18 cellular contexts compared by ENCODE assay signal in genomic region chr13:31168166-31168565, GRCh38. TPM values are rescaled to one million over a fixed set of nuclear protein-coding genes. Genes with fewer than 3 reads are reported as not detected.
DNase-seq lines count a peak whose midpoint lies in the region; ATAC-seq and TF ChIP-seq lines count a peak whose summit lies in the region.
"Had no signal": no experiment of that assay in that cellular context is flagged by ENCODE, and none has a peak within 500 bp of the region (broad histone marks: within the 10 kb centered on the region; RNA-seq: fewer than 3 reads in every experiment).

No MANE protein-coding gene starts in this region.

- DNase-seq in activated CD4-positive, alpha-beta T cell treated with anti-CD3 and anti-CD28 coated beads, Interleukin-2, amount 10 ng/mL, durations not matched to agents 7 days and 5 days = no peak
- no peak for DNase-seq in activated CD4-positive, alpha-beta T cell treated with anti-CD3 and anti-CD28 coated beads, Interleukin-2, amount 50 U/mL, for 48 hours
- no peak for DNase-seq in neuronal stem cell (ENCODE audit: low spot score)
- no peak for DNase-seq in DMS79 (lab: John Stamatoyannopoulos, UW)
- DNase-seq in prostate gland (ENCODE audit: low spot score) = no peak
- no peak for DNase-seq in HT-29 (ENCODE audit: low spot score)
- DNase-seq: activated CD8-positive, alpha-beta memory T cell treated with anti-CD3 and anti-CD28 coated beads for 24 hours; activated effector memory CD4-positive, alpha-beta T cell treated with Interleukin-2 at 50 U/mL for 16 hours; CD4-positive, CD25-positive, alpha-beta regulatory T cell; NCI-H510A treated with DMSO at 0.1 percent for 48 hours; substantia nigra; WERI-Rb-1 had no signal

- no peak for TF ChIP-seq CTCF in prostate gland (IDR thresholded peaks at IDR 0.05)

- no peak overlapping the region for H3K4me2 ChIP-seq in neuronal stem cell (ENCODE audit: insufficient read depth, low read length, poor library complexity, severe bottlenecking)
- H3K4me2 ChIP-seq: neural progenitor cell had no signal

- H3K4me3 ChIP-seq in neuronal stem cell (ENCODE audit: low read length in 2 of 2) = no peak overlapping the region
- H3K4me3 ChIP-seq in prostate gland = no peak overlapping the region
- H3K4me3 ChIP-seq: coronary artery, neural progenitor cell, right atrium auricular region had no signal

- no peak overlapping the region for H4K91ac ChIP-seq in neuronal stem cell (ENCODE audit: low read depth, low read length, poor library complexity)

- H3K4me1 ChIP-seq in neuronal stem cell (ENCODE audit: control insufficient read depth in 2 of 2, insufficient read depth in 1 of 2, low read depth in 1 of 2, low read length in 2 of 2) (peaks cover 0 to 4% of the 10 kb centered on the region in 2 donors), prostate gland (replicated peaks) (no peaks in the 10 kb centered on the region)

- CTCF ChIA-PET in activated CD4-positive, alpha-beta T cell treated with anti-CD3 and anti-CD28 coated beads, Interleukin-2, amount 10 ng/mL, durations not matched to agents 7 days and 5 days (lab: Charles Lee) = interaction anchor here (1.0 to 1.6 kb wide), 2 partner anchors 12 to 22 kb away, joined by 3 to 4 read pairs; no protein-coding TSS in a partner anchor

- H3K27ac ChIP-seq in neuronal stem cell (replicated peaks; ENCODE audit: low read length) (no peak overlapping the region), prostate gland (no peak overlapping the region)
- H3K27ac ChIP-seq: coronary artery, neural progenitor cell, right atrium auricular region, WERI-Rb-1 had no signal

- H2BK12ac ChIP-seq in neuronal stem cell (ENCODE audit: low read length) = no peak overlapping the region

- peaks cover 1% of the 10 kb centered on the region for H3K79me1 ChIP-seq in neuronal stem cell (ENCODE audit: low read depth, low read length)

- no peak overlapping the region for H3K23ac ChIP-seq in neuronal stem cell (ENCODE audit: low read depth, low read length, poor library complexity)

- peaks cover 29% of the 10 kb centered on the region for H3K4me1 Mint-ChIP-seq in activated CD4-positive, alpha-beta T cell treated with anti-CD3 and anti-CD28 coated beads, Interleukin-2, amount 10 ng/mL, durations not matched to agents 7 days and 5 days

- H2AK5ac ChIP-seq in neuronal stem cell (ENCODE audit: low read depth, low read length) = no peak overlapping the region

- peaks cover 2% of the 10 kb centered on the region for H3K36me3 Mint-ChIP-seq in activated CD4-positive, alpha-beta T cell treated with anti-CD3 and anti-CD28 coated beads, Interleukin-2, amount 10 ng/mL, durations not matched to agents 7 days and 5 days (ENCODE audit: low read depth)
- H3K36me3 Mint-ChIP-seq: neural progenitor cell had no signal

- H2BK5ac ChIP-seq in neuronal stem cell (ENCODE audit: low read length) = no peak overlapping the region

- POLR2A ChIA-PET in activated CD4-positive, alpha-beta T cell treated with anti-CD3 and anti-CD28 coated beads, Interleukin-2, amount 10 ng/mL, durations not matched to agents 7 days and 5 days (lab: Charles Lee) = no interaction called here

- no peaks in the 10 kb centered on the region for H3K36me3 ChIP-seq in neuronal stem cell (replicated peaks in 1 of 2; ENCODE audit: control insufficient read depth in 2 of 2, insufficient read depth in 2 of 2, low read length in 2 of 2)
- H3K36me3 ChIP-seq in prostate gland = no peaks in the 10 kb centered on the region
- H3K36me3 ChIP-seq: neural progenitor cell, right atrium auricular region, WERI-Rb-1 had no signal

- H3K9ac ChIP-seq in neuronal stem cell (ENCODE audit: low read depth, low read length, poor library complexity) = no peak overlapping the region
- H3K9ac ChIP-seq: neural progenitor cell had no signal

- H3K27ac Mint-ChIP-seq in activated CD4-positive, alpha-beta T cell treated with anti-CD3 and anti-CD28 coated beads, Interleukin-2, amount 10 ng/mL, durations not matched to agents 7 days and 5 days = peak overlapping the region; percentile 68
- H3K27ac Mint-ChIP-seq: CD4-positive, CD25-positive, alpha-beta regulatory T cell; neural progenitor cell had no signal

- H3K27me3 Mint-ChIP-seq in activated CD4-positive, alpha-beta T cell treated with anti-CD3 and anti-CD28 coated beads, Interleukin-2, amount 10 ng/mL, durations not matched to agents 7 days and 5 days = peaks cover under 1% of the 10 kb centered on the region

- H2BK120ac ChIP-seq in neuronal stem cell (ENCODE audit: low read depth, low read length) = no peak overlapping the region

- TF ChIP-seq POLR2A in prostate gland (IDR thresholded peaks at IDR 0.05) = no peak

- intact Hi-C loops in prostate gland (cut with DNase I) = no loop called here

- H4K8ac ChIP-seq in neuronal stem cell (ENCODE audit: low read depth, low read length) = no peak overlapping the region

- ATAC-seq in GM21786 (IDR thresholded peaks at IDR 0.05; ENCODE audit: unreplicated experiment) (peak; percentile 69), HG03066 (IDR thresholded peaks at IDR 0.05; ENCODE audit: low read depth, unreplicated experiment) (peak; percentile 80)
- ATAC-seq: Panc1 had no signal

- H3K4ac ChIP-seq in neuronal stem cell (ENCODE audit: low read length) = no peak overlapping the region

- H3K4me3 Mint-ChIP-seq in activated CD4-positive, alpha-beta T cell treated with anti-CD3 and anti-CD28 coated beads, Interleukin-2, amount 10 ng/mL, durations not matched to agents 7 days and 5 days = no peak overlapping the region
- H3K4me3 Mint-ChIP-seq: CD4-positive, CD25-positive, alpha-beta regulatory T cell; neural progenitor cell had no signal

- H3K27me3 ChIP-seq in neuronal stem cell (ENCODE audit: control insufficient read depth in 3 of 3, insufficient read depth in 3 of 3, low read depth in 1 of 3, low read length in 3 of 3) = no peaks in the 10 kb centered on the region
- H3K27me3 ChIP-seq in prostate gland (replicated peaks; ENCODE audit: insufficient read depth) = no peaks in the 10 kb centered on the region
- H3K27me3 ChIP-seq: neural progenitor cell, right atrium auricular region had no signal

- no peak overlapping the region for H3K14ac ChIP-seq in neuronal stem cell (ENCODE audit: low read length)

- peak overlapping the region; percentile 27 for H2AFZ ChIP-seq in neuronal stem cell (ENCODE audit: low read length)
- H2AFZ ChIP-seq: neural progenitor cell had no signal

- no peak overlapping the region for H2BK15ac ChIP-seq in neuronal stem cell (ENCODE audit: low read length)

- no peak overlapping the region for H3K18ac ChIP-seq in neuronal stem cell (ENCODE audit: low read length)

- H3K9me3 Mint-ChIP-seq in activated CD4-positive, alpha-beta T cell treated with anti-CD3 and anti-CD28 coated beads, Interleukin-2, amount 10 ng/mL, durations not matched to agents 7 days and 5 days = no peaks in the 10 kb centered on the region
- H3K9me3 Mint-ChIP-seq: CD4-positive, CD25-positive, alpha-beta regulatory T cell; neural progenitor cell had no signal

- H3K9me3 ChIP-seq in neuronal stem cell (replicated peaks in 1 of 2; ENCODE audit: control insufficient read depth in 2 of 2, insufficient read depth in 1 of 2, low read depth in 1 of 2, low read length in 2 of 2) (no peaks in the 10 kb centered on the region), prostate gland (no peaks in the 10 kb centered on the region)
- H3K9me3 ChIP-seq: right atrium auricular region had no signal

- WGBS in neuronal stem cell (ENCODE audit: extremely low coverage in 2 of 2, insufficient read length in 2 of 2, insufficient replicate concordance in 1 of 2), 2 donors = no CpG with 5 or more reads among the region's 2 CpGs
- 41% methylated on average over 2 of the region's 2 CpGs for WGBS in prostate gland

RNA-seq across cellular contexts. Expression of gene HSPH1, which starts 6.5 kb away (rescaled TPM):
- 100 to 1,000 TPM; 122 to 127 TPM for total RNA-seq in activated CD4-positive, alpha-beta T cell treated with anti-CD3 and anti-CD28 coated beads, Interleukin-2, amount 10 ng/mL, durations not matched to agents 7 days and 5 days
- 36.9 TPM for polyA plus RNA-seq in neuronal stem cell (2013, experiment 1 of 2)
- 36.7 TPM for polyA plus RNA-seq in neuronal stem cell (2013, experiment 2 of 2)
- total RNA-seq in prostate gland = 10 to 100 TPM; 33.5 to 60.6 TPM
- 108 and 118 TPM in 2 replicates for total RNA-seq in HT-29 (2014; rRNA removed; shearing (Covaris generic))

RNA-seq across cellular contexts. Expression of gene B3GLCT, which starts 31.6 kb away (rescaled TPM):
- 1 to 10 TPM; 4.7 to 5.4 TPM for total RNA-seq in activated CD4-positive, alpha-beta T cell treated with anti-CD3 and anti-CD28 coated beads, Interleukin-2, amount 10 ng/mL, durations not matched to agents 7 days and 5 days
- polyA plus RNA-seq in neuronal stem cell (2013, experiment 1 of 2) = 4.5 TPM
- polyA plus RNA-seq in neuronal stem cell (2013, experiment 2 of 2) = 4.6 TPM
- 10 to 100 TPM in 1 of 2 donors, 1 to 10 TPM in 1; 4.4 to 14.7 TPM for total RNA-seq in prostate gland
- 9.0 and 9.7 TPM in 2 replicates for total RNA-seq in HT-29 (2014; rRNA removed; shearing (Covaris generic))
